Comparison of ENCODE assay signal across 8 cellular contexts in the genomic region with DNA sequence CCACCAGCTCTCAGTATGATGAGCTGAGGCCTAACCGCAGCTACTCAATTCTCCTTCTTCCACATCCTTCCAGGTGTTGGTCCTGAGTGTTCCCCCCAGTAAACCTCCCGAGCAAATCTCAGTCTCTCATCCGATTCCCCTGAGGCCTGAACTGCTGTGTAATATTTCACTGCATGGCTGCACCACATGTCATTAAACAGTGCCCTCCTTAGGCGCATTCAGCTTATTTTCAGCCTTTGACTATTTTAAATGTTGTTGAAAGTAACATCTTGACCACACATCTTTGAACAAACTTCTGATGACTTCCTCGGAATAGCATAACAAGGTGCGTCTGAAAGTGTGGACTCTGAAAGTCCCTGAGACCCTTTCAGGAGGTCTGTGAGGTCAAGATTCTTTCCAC.
"Had no signal": no experiment of that assay in that cellular context is flagged by ENCODE, and none has a peak within 500 bp of the region (broad histone marks: within the 10 kb centered on the region; RNA-seq: fewer than 3 reads in every experiment).

No MANE protein-coding gene starts in this region.

- H3K27ac ChIP-seq: GM23248 had no signal

- DNase-seq: GM23248, IMR-90, KG1 had no signal

- H3K4me3 ChIP-seq: GM23248, HAP-1, K562 had no signal

- ATAC-seq: K562 had no signal

- H3K9me3 ChIP-seq: HAP-1 had no signal

- FAIRE-seq: H1, H54, HTR-8/SVneo, K562 had no signal

- H3K4me1 ChIP-seq: HAP-1 had no signal

- H2AFZ ChIP-seq: GM23248 had no signal

- H3K36me3 ChIP-seq: HAP-1 had no signal

- H3K9ac ChIP-seq: GM23248 had no signal
